ENCODE assay signal across 26 cellular contexts in the genomic region with DNA sequence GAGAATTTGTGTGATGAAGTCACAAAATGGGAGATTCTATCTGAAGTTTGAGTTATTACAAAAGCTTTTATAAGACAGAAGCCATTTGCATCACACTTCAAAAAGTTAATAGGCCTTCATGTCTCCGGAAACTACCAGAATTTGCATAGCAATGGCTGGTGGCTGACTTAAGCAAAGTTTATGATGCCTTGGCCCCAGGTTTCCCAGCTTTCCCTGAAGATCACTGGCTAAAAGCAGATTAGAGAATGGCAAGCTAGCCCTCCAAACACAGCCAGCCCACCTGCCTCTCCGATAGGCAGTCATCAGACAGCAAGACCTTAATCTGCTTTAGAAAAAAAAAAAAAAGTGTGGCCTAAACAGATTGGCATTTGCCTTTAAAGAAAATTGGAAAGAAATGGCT.
DNase-seq lines count a peak whose midpoint lies in the region; ATAC-seq, FAIRE-seq and TF ChIP-seq lines count a peak whose summit lies in the region.
"Had no signal": no experiment of that assay in that cellular context is flagged by ENCODE, and none has a peak within 500 bp of the region (broad histone marks: within the 10 kb centered on the region; RNA-seq: fewer than 3 reads in every experiment).

No MANE protein-coding gene starts in this region.

- 0 out of 2 replicates have a peak overlapping the region, but pooled peaks have one; percentile 42 for H2AK5ac ChIP-seq in H1 (ENCODE audit: low read depth, low read length)

- H4K20me1 ChIP-seq in GM23338 (replicated peaks; ENCODE audit: insufficient read depth) (no peaks in the 10 kb centered on the region), H1 (replicated peaks in 1 of 2; ENCODE audit: control insufficient read depth in 1 of 2, insufficient read depth in 2 of 2, low read length in 2 of 2) (no peaks in the 10 kb centered on the region), hepatocyte (ENCODE audit: insufficient read depth, poor library complexity, severe bottlenecking) (no peaks in the 10 kb centered on the region)
- H4K20me1 ChIP-seq: BLaER1 had no signal

- CTCF ChIA-PET in H1 (lab: Charles Lee; ENCODE audit: partially characterized antibody) = interaction anchor here (0.8 kb wide), 1 partner anchor 90 kb away, joined by 3 read pairs; no protein-coding TSS in a partner anchor

- H3K4ac ChIP-seq in H1 (replicated peaks; ENCODE audit: insufficient read length, low read depth, low read length) = no peak overlapping the region

- H3K23ac ChIP-seq in H1 (ENCODE audit: insufficient read length) = no peak overlapping the region

- FAIRE-seq in H1 (lab: Jason Lieb, UNC) (no peak), HTR-8/SVneo (lab: Jason Lieb, UNC) (no peak)
- FAIRE-seq: A204.1, D721Med, K562 had no signal

- no peaks in the 10 kb centered on the region for H3K23me2 ChIP-seq in H1 (ENCODE audit: low read depth, low read length)

- DNase-seq in GM23338 (ENCODE audit: low spot score) (peak; percentile 43), H1 (ENCODE audit: low read depth in 1 of 2, low spot score in 2 of 2) (peak in 1 of 2 experiments; percentile 31), iPS-NIHi7 (ENCODE audit: extremely low spot score) (peak; percentile 12), HTR-8/SVneo (ENCODE audit: insufficient read length, low spot score) (no peak), hepatocyte (ENCODE audit: low spot score) (no peak), left ventricle myocardium inferior (no peak), sigmoid colon (no peak)
- DNase-seq: CD4-positive, alpha-beta T cell; HCEC 1CT; Kasumi-1; MV-4-11; NCI-H1105; NCI-H1436 treated with DMSO at 0.1 percent for 48 hours; NCI-H187 treated with DMSO at 0.1 percent for 48 hours; NCI-H2171 treated with DMSO at 0.1 percent for 48 hours; NCI-H345; NCI-H510A treated with DMSO at 0.1 percent for 48 hours; NCI-H774; Right ventricle myocardium superior; RPMI8226 had no signal

- H3K18ac ChIP-seq in H1 (ENCODE audit: extremely low read depth, low read length) = peak overlapping the region; percentile 54; the same call in 1 of the 2 replicates

- TF ChIP-seq POLR2A in H1 (IDR thresholded peaks at IDR 0.05; ENCODE audit: control extremely low read depth in 1 of 2, low read depth in 2 of 2, low read length in 2 of 2) = no peak
- no peak for TF ChIP-seq POLR2A in sigmoid colon (IDR thresholded peaks at IDR 0.05)

- no peak overlapping the region for H3K14ac ChIP-seq in H1 (ENCODE audit: insufficient read length)

- H3K27me3 ChIP-seq in GM23338 (ENCODE audit: insufficient read depth) (no peaks in the 10 kb centered on the region), HUES64 (ENCODE audit: insufficient read depth, low read length) (no peaks in the 10 kb centered on the region), H1 (replicated peaks in 1 of 4; ENCODE audit: control insufficient read depth in 3 of 4, extremely low read depth in 1 of 4, insufficient read depth in 3 of 4, low read length in 3 of 4) (no peaks in the 10 kb centered on the region), hepatocyte (no peaks in the 10 kb centered on the region), left ventricle myocardium inferior (ENCODE audit: low read depth) (no peaks in the 10 kb centered on the region), sigmoid colon (no peaks in the 10 kb centered on the region)
- H3K27me3 ChIP-seq: BLaER1, SJSA1 had no signal

- H3K4me1 ChIP-seq in GM23338 (ENCODE audit: insufficient read depth) (peaks cover 33% of the 10 kb centered on the region), HUES64 (ENCODE audit: insufficient read depth, low read length) (peaks cover 36% of the 10 kb centered on the region), H1 (replicated peaks in 1 of 4; ENCODE audit: control insufficient read depth in 3 of 4, insufficient read depth in 4 of 4, low read length in 3 of 4) (peaks cover 0 to 13% (median 7%) of the 10 kb centered on the region in 4 experiments; a peak in 5 of 7 replicates), hepatocyte (ENCODE audit: insufficient read depth) (peaks cover 14% of the 10 kb centered on the region), left ventricle myocardium inferior (no peaks in the 10 kb centered on the region), sigmoid colon (no peaks in the 10 kb centered on the region)
- H3K4me1 ChIP-seq: BLaER1, SJSA1 had no signal

- 0 out of 2 replicates have a peak, but pooled peaks cover 9% of the 10 kb centered on the region for H3K9me2 ChIP-seq in GM23338 (ENCODE audit: insufficient read depth)
- no peaks in the 10 kb centered on the region for H3K9me2 ChIP-seq in hepatocyte (replicated peaks; ENCODE audit: insufficient read depth)

- no peak overlapping the region for H3K4me3 Mint-ChIP-seq in GM23338
- H3K4me3 Mint-ChIP-seq: CD4-positive, alpha-beta T cell had no signal

- 26% methylated on average over 2 of the region's 2 CpGs for whole genome bisulfite sequencing in HUES64
- 29% methylated on average over 2 of the region's 2 CpGs; no CpG with 5 or more reads in 1 of the 2 experiments for WGBS in H1 (ENCODE audit: extremely low coverage in 1 of 2, insufficient coverage in 1 of 2, insufficient read length in 1 of 2, insufficient replicate concordance in 2 of 2, low coverage in 1 of 2, low lambda C conversion rate in 2 of 2, missing lambda C conversion rate in 1 of 2), 2 experiments
- 76% methylated on average over 2 of the region's 2 CpGs for WGBS in hepatocyte (ENCODE audit: low lambda C conversion rate, missing lambda C conversion rate)
- 82 to 92% methylated on average over 2 of the region's 2 CpGs for WGBS in sigmoid colon, 2 donors

- H3K9me3 Mint-ChIP-seq in GM23338 = peaks cover 4% of the 10 kb centered on the region; the same call in 1 of the 3 replicates

- H3K4me2 ChIP-seq in GM23338 = peak overlapping the region; percentile 53
- 0 out of 4 replicates have a peak overlapping the region, but pooled peaks have one; percentile 16 to 28 for H3K4me2 ChIP-seq in H1 (ENCODE audit: insufficient read depth in 1 of 2, low read depth in 2 of 2, low read length in 2 of 2)
- H3K4me2 ChIP-seq in hepatocyte = no peak overlapping the region
- H3K4me2 ChIP-seq: BLaER1 had no signal

- no peak overlapping the region for H3K9ac ChIP-seq in HUES64 (ENCODE audit: low read depth, low read length)
- H3K9ac ChIP-seq in H1 (replicated peaks in 1 of 4; ENCODE audit: extremely low read depth in 1 of 4, low read depth in 3 of 4, low read length in 3 of 4) = no peak overlapping the region
- H3K9ac ChIP-seq: BLaER1 had no signal

- H2BK5ac ChIP-seq in H1 (ENCODE audit: low read depth, low read length) = peak overlapping the region; percentile 64; the same call in 1 of the 2 replicates

- H3K9me3 ChIP-seq in HUES64 (ENCODE audit: insufficient read depth, low read depth, low read length) = peaks cover 7% of the 10 kb centered on the region; the same call in 1 of the 2 replicates
- H3K9me3 ChIP-seq in H1 (ENCODE audit: insufficient read depth in 2 of 2, low read depth in 1 of 2, low read length in 1 of 2) = peaks cover 0 to 4% of the 10 kb centered on the region in 2 experiments; a peak in 2 of 4 replicates
- no peaks in the 10 kb centered on the region for H3K9me3 ChIP-seq in hepatocyte (ENCODE audit: low read depth)
- peaks cover 17% of the 10 kb centered on the region for H3K9me3 ChIP-seq in left ventricle myocardium inferior (replicated peaks)
- no peaks in the 10 kb centered on the region for H3K9me3 ChIP-seq in sigmoid colon
- H3K9me3 ChIP-seq: BLaER1 had no signal

- intact Hi-C loops in left ventricle myocardium inferior (cut with micrococcal nuclease) = no loop called here
- intact Hi-C loops in sigmoid colon (cut with DNase I) = no loop called here

- no peak overlapping the region; the same call in 1 of the 2 replicates for H2BK20ac ChIP-seq in H1 (ENCODE audit: low read length)

- no peak overlapping the region for H2BK120ac ChIP-seq in H1 (replicated peaks; ENCODE audit: low read depth, low read length)

- TF ChIP-seq CTCF in GM23338 (conservative IDR thresholded peaks at IDR 0.05; ENCODE audit: low read depth in 2 of 2) = no peak
- TF ChIP-seq CTCF in H1 (IDR thresholded peaks at IDR 0.05; ENCODE audit: control extremely low read depth in 1 of 3, insufficient read depth in 1 of 3, low read depth in 1 of 3, low read length in 3 of 3) = no peak
- TF ChIP-seq CTCF in hepatocyte (IDR thresholded peaks at IDR 0.05; ENCODE audit: poor library complexity) = no peak
- TF ChIP-seq CTCF in left ventricle myocardium inferior (IDR thresholded peaks at IDR 0.05; ENCODE audit: borderline replicate concordance) = no peak
- no peak for TF ChIP-seq CTCF in sigmoid colon (IDR thresholded peaks at IDR 0.05)

- H4K5ac ChIP-seq in H1 (ENCODE audit: insufficient read length, low read depth, low read length) = no peak overlapping the region

- no peak overlapping the region for H4K8ac ChIP-seq in H1 (ENCODE audit: extremely low read depth, insufficient read depth, low read length)

- no peak overlapping the region for H2BK15ac ChIP-seq in H1 (ENCODE audit: low read length)

- peak overlapping the region; percentile 8 for H3K27ac ChIP-seq in GM23338 (ENCODE audit: low read depth)
- H3K27ac ChIP-seq in HUES64 (ENCODE audit: low read depth, low read length) = peak overlapping the region; percentile 66
- H3K27ac ChIP-seq in H1 (ENCODE audit: low read depth, low read length) = no peak overlapping the region
- no peak overlapping the region for H3K27ac ChIP-seq in hepatocyte
- H3K27ac ChIP-seq in left ventricle myocardium inferior (replicated peaks) = no peak overlapping the region
- no peak overlapping the region for H3K27ac ChIP-seq in sigmoid colon
- H3K27ac ChIP-seq: BLaER1, SJSA1 had no signal

- TF ChIP-seq EP300 in H1 (IDR thresholded peaks at IDR 0.05; ENCODE audit: borderline replicate concordance in 1 of 2, low read depth in 2 of 2, low read length in 2 of 2) (no peak), sigmoid colon (IDR thresholded peaks at IDR 0.05) (no peak)

- H2AFZ ChIP-seq in GM23338 = no peak overlapping the region
- no peak overlapping the region for H2AFZ ChIP-seq in H1 (ENCODE audit: low read length)
- no peak overlapping the region for H2AFZ ChIP-seq in hepatocyte

- peak overlapping the region; percentile 40 for H4K91ac ChIP-seq in H1 (replicated peaks; ENCODE audit: insufficient read length, low read length)

- ATAC-seq in GM23338 = peak; percentile 46
- ATAC-seq: K562 had no signal

- H3K36me3 ChIP-seq in GM23338 (ENCODE audit: insufficient read depth) (peaks cover 3% of the 10 kb centered on the region; the same call in 1 of the 2 replicates), HUES64 (ENCODE audit: insufficient read depth, low read length) (no peaks in the 10 kb centered on the region), H1 (ENCODE audit: control insufficient read depth in 2 of 4, insufficient read depth in 4 of 4, low read length in 3 of 4) (peaks cover 0 to 2% (median 0%) of the 10 kb centered on the region in 4 experiments; a peak in 1 of 8 replicates), hepatocyte (replicated peaks; ENCODE audit: insufficient read depth, low read depth) (no peaks in the 10 kb centered on the region), left ventricle myocardium inferior (no peaks in the 10 kb centered on the region), sigmoid colon (no peaks in the 10 kb centered on the region)
- H3K36me3 ChIP-seq: BLaER1, SJSA1 had no signal

- H3K4me1 Mint-ChIP-seq in GM23338 = peaks cover 48% of the 10 kb centered on the region

- no peak overlapping the region for H3K4me3 ChIP-seq in GM23338
- H3K4me3 ChIP-seq in HUES64 (ENCODE audit: low read length) = no peak overlapping the region
- no peak overlapping the region; a peak in 1 of 8 replicates for H3K4me3 ChIP-seq in H1 (ENCODE audit: extremely low read depth in 1 of 4, insufficient read depth in 2 of 4, low read depth in 3 of 4, low read length in 4 of 4)
- no peak overlapping the region for H3K4me3 ChIP-seq in hepatocyte
- H3K4me3 ChIP-seq in left ventricle myocardium inferior = no peak overlapping the region
- no peak overlapping the region for H3K4me3 ChIP-seq in sigmoid colon
- H3K4me3 ChIP-seq: BLaER1, K562, SJSA1 had no signal

- peaks cover 11% of the 10 kb centered on the region; the same call in 2 of the 3 replicates for H3K36me3 Mint-ChIP-seq in GM23338 (ENCODE audit: low read depth)

- H2BK12ac ChIP-seq in H1 (ENCODE audit: low read depth, low read length) = no peak overlapping the region

- no peak for TF ChIP-seq RAD21 in H1 (IDR thresholded peaks at IDR 0.05 in 1 of 2, conservative IDR thresholded peaks at IDR 0.05 in 1 of 2; ENCODE audit: low read depth in 2 of 2, low read length in 2 of 2)

- POLR2A ChIA-PET in H1 (lab: Charles Lee; ENCODE audit: partially characterized antibody) = no interaction called here

- no peaks in the 10 kb centered on the region for H3K79me1 ChIP-seq in H1 (ENCODE audit: low read depth, low read length)

- H3F3A ChIP-seq in GM23338 (replicated peaks; ENCODE audit: low read depth) = no peaks in the 10 kb centered on the region

- H3K79me2 ChIP-seq in GM23338 (replicated peaks; ENCODE audit: insufficient read depth) = no peaks in the 10 kb centered on the region
- H3K79me2 ChIP-seq in H1 (ENCODE audit: control insufficient read depth in 1 of 2, insufficient read depth in 2 of 2, low read length in 2 of 2) = no peaks in the 10 kb centered on the region
- no peaks in the 10 kb centered on the region for H3K79me2 ChIP-seq in hepatocyte

- no peak overlapping the region for H3K56ac ChIP-seq in H1 (replicated peaks; ENCODE audit: insufficient read length, low read depth, low read length)

- peaks cover 11% of the 10 kb centered on the region for H3K27me3 Mint-ChIP-seq in GM23338 (ENCODE audit: insufficient read depth, low read depth, poor library complexity)
- H3K27me3 Mint-ChIP-seq: CD4-positive, alpha-beta T cell had no signal

- H3K27ac Mint-ChIP-seq in GM23338 = 0 out of 2 replicates have a peak overlapping the region, but pooled peaks have one; percentile 20
- H3K27ac Mint-ChIP-seq: CD4-positive, alpha-beta T cell had no signal

Comparison
In these comparisons a context has a peak if more than half of its experiments do, and no peak if none do; other contexts are left out.
1. DNase-seq: peak in GM23338 (single experiment) and iPS-NIHi7 (single experiment); none in HTR-8/SVneo (single experiment), hepatocyte (single experiment), left ventricle myocardium inferior (single experiment) and sigmoid colon (single experiment).
2. H3K27ac ChIP-seq: peak in GM23338 (single experiment) and HUES64 (single experiment); none in H1 (single experiment), hepatocyte (single experiment), left ventricle myocardium inferior (single experiment) and sigmoid colon (0 of 4).